ENCODE assay signal across 1 cellular context in the genomic region with DNA sequence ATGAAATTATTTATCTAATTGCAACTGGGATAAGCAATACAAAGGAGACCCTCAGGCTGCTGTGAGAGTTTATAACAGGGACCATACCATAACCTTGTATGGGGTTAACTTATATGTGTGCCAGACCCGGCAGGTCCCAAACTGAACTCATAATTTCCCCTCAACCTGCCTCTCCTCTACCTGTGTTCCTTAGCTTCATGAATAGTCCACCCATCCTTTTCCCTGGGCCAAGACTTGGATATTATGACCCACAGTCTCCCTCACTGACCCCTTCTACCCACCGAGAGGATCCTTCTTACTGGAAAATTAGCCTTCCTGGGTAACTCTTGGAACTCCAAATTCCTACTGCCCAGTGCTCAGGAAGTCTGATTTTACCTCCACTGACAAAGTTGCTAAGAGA.
TF ChIP-seq lines count a peak whose summit lies in the region.

No MANE protein-coding gene starts in this region.

TF ChIP-seq in K562, 482 proteins besides CTCF, POLR2A, EP300 and RAD21:
- TF ChIP-seq, protein P1, sequence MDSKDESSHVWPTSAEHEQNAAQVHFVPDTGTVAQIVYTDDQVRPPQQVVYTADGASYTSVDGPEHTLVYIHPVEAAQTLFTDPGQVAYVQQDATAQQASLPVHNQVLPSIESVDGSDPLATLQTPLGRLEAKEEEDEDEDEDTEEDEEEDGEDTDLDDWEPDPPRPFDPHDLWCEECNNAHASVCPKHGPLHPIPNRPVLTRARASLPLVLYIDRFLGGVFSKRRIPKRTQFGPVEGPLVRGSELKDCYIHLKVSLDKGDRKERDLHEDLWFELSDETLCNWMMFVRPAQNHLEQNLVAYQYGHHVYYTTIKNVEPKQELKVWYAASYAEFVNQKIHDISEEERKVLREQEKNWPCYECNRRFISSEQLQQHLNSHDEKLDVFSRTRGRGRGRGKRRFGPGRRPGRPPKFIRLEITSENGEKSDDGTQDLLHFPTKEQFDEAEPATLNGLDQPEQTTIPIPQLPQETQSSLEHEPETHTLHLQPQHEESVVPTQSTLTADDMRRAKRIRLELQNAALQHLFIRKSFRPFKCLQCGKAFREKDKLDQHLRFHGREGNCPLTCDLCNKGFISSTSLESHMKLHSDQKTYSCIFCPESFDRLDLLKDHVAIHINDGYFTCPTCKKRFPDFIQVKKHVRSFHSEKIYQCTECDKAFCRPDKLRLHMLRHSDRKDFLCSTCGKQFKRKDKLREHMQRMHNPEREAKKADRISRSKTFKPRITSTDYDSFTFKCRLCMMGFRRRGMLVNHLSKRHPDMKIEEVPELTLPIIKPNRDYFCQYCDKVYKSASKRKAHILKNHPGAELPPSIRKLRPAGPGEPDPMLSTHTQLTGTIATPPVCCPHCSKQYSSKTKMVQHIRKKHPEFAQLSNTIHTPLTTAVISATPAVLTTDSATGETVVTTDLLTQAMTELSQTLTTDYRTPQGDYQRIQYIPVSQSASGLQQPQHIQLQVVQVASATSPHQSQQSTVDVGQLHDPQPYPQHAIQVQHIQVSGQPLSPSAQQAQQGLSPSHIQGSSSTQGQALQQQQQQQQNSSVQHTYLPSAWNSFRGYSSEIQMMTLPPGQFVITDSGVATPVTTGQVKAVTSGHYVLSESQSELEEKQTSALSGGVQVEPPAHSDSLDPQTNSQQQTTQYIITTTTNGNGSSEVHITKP (IDR thresholded peaks at IDR 0.05; ENCODE audit: partially characterized antibody) = peak; percentile 73
- TF ChIP-seq, protein P2, sequence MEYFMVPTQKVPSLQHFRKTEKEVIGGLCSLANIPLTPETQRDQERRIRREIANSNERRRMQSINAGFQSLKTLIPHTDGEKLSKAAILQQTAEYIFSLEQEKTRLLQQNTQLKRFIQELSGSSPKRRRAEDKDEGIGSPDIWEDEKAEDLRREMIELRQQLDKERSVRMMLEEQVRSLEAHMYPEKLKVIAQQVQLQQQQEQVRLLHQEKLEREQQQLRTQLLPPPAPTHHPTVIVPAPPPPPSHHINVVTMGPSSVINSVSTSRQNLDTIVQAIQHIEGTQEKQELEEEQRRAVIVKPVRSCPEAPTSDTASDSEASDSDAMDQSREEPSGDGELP (CRISPR knock-in tag; IDR thresholded peaks at IDR 0.05; ENCODE audit: borderline replicate concordance) = no peak
- TF ChIP-seq, protein P3, sequence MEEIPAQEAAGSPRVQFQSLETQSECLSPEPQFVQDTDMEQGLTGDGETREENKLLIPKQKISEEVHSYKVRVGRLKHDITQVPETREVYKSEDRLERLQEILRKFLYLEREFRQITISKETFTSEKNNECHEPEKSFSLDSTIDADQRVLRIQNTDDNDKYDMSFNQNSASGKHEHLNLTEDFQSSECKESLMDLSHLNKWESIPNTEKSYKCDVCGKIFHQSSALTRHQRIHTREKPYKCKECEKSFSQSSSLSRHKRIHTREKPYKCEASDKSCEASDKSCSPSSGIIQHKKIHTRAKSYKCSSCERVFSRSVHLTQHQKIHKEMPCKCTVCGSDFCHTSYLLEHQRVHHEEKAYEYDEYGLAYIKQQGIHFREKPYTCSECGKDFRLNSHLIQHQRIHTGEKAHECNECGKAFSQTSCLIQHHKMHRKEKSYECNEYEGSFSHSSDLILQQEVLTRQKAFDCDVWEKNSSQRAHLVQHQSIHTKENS (CRISPR knock-in tag; IDR thresholded peaks at IDR 0.05) = no peak
TF ChIP-seq in K562: peak in this region for 1.
